ENCODE assay signal across 1 cellular context in genomic region chr4:2535386-2536192, GRCh38.
TF ChIP-seq lines count a peak whose summit lies in the region.

No MANE protein-coding gene starts in this region.

TF ChIP-seq in HepG2, 621 proteins besides CTCF, POLR2A, EP300 and RAD21 (continued from another document and continues in another):
- TF ChIP-seq, protein P1, sequence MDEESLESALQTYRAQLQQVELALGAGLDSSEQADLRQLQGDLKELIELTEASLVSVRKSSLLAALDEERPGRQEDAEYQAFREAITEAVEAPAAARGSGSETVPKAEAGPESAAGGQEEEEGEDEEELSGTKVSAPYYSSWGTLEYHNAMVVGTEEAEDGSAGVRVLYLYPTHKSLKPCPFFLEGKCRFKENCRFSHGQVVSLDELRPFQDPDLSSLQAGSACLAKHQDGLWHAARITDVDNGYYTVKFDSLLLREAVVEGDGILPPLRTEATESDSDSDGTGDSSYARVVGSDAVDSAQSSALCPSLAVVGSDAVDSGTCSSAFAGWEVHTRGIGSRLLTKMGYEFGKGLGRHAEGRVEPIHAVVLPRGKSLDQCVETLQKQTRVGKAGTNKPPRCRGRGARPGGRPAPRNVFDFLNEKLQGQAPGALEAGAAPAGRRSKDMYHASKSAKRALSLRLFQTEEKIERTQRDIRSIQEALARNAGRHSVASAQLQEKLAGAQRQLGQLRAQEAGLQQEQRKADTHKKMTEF (CRISPR knock-in tag; IDR thresholded peaks at IDR 0.05): peak; percentile 48
- TF ChIP-seq ZBTB4 (CRISPR knock-in tag; IDR thresholded peaks at IDR 0.05; ENCODE audit: borderline replicate concordance): 0 out of 2 replicates have a peak, but pooled peaks have one; percentile 15
- TF ChIP-seq ZNF432 (CRISPR knock-in tag; IDR thresholded peaks at IDR 0.05; ENCODE audit: borderline replicate concordance): no peak
- TF ChIP-seq ZNF710 (CRISPR knock-in tag; IDR thresholded peaks at IDR 0.05; ENCODE audit: borderline replicate concordance): no peak
- TF ChIP-seq ZNF225 (CRISPR knock-in tag; IDR thresholded peaks at IDR 0.05): no peak; the same call in 1 of the 2 replicates
- no peak for TF ChIP-seq ZNF580 (CRISPR knock-in tag; IDR thresholded peaks at IDR 0.05; ENCODE audit: borderline replicate concordance, low read depth)
- TF ChIP-seq, protein P2, sequence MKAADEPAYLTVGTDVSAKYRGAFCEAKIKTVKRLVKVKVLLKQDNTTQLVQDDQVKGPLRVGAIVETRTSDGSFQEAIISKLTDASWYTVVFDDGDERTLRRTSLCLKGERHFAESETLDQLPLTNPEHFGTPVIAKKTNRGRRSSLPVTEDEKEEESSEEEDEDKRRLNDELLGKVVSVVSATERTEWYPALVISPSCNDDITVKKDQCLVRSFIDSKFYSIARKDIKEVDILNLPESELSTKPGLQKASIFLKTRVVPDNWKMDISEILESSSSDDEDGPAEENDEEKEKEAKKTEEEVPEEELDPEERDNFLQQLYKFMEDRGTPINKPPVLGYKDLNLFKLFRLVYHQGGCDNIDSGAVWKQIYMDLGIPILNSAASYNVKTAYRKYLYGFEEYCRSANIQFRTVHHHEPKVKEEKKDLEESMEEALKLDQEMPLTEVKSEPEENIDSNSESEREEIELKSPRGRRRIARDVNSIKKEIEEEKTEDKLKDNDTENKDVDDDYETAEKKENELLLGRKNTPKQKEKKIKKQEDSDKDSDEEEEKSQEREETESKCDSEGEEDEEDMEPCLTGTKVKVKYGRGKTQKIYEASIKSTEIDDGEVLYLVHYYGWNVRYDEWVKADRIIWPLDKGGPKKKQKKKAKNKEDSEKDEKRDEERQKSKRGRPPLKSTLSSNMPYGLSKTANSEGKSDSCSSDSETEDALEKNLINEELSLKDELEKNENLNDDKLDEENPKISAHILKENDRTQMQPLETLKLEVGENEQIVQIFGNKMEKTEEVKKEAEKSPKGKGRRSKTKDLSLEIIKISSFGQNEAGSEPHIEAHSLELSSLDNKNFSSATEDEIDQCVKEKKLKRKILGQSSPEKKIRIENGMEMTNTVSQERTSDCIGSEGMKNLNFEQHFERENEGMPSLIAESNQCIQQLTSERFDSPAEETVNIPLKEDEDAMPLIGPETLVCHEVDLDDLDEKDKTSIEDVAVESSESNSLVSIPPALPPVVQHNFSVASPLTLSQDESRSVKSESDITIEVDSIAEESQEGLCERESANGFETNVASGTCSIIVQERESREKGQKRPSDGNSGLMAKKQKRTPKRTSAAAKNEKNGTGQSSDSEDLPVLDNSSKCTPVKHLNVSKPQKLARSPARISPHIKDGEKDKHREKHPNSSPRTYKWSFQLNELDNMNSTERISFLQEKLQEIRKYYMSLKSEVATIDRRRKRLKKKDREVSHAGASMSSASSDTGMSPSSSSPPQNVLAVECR (CRISPR knock-in tag; IDR thresholded peaks at IDR 0.05; ENCODE audit: borderline replicate concordance): peak; percentile 63; the same call in 1 of the 2 replicates
- TF ChIP-seq NFATC3 (CRISPR knock-in tag; IDR thresholded peaks at IDR 0.05): no peak
- TF ChIP-seq ZBTB49 (CRISPR knock-in tag; IDR thresholded peaks at IDR 0.05; ENCODE audit: borderline replicate concordance): no peak
- no peak for TF ChIP-seq ZNF749 (CRISPR knock-in tag; IDR thresholded peaks at IDR 0.05; ENCODE audit: borderline replicate concordance)
- TF ChIP-seq ZNF660 (CRISPR knock-in tag; IDR thresholded peaks at IDR 0.05; ENCODE audit: borderline replicate concordance, low read depth): no peak
- TF ChIP-seq MYNN (CRISPR knock-in tag; IDR thresholded peaks at IDR 0.05; ENCODE audit: low read depth): 0 out of 2 replicates have a peak, but pooled peaks have one; percentile 63
- no peak for TF ChIP-seq ZNF790 (CRISPR knock-in tag; IDR thresholded peaks at IDR 0.05; ENCODE audit: borderline replicate concordance)
- TF ChIP-seq MYPOP (CRISPR knock-in tag; IDR thresholded peaks at IDR 0.05): 0 out of 2 replicates have a peak, but pooled peaks have one; percentile 19
- TF ChIP-seq HCFC1 (IDR thresholded peaks at IDR 0.05; ENCODE audit: low read depth, low read length): no peak
- no peak for TF ChIP-seq U2AF2 (IDR thresholded peaks at IDR 0.05; ENCODE audit: low read depth, low read length)
- TF ChIP-seq MTF1 (CRISPR knock-in tag; IDR thresholded peaks at IDR 0.05): no peak
- TF ChIP-seq XRCC5 (optimal IDR thresholded peaks at IDR 0.05; ENCODE audit: low read length): no peak
- TF ChIP-seq RELA (CRISPR knock-in tag; IDR thresholded peaks at IDR 0.05): no peak
- TF ChIP-seq NBN (conservative IDR thresholded peaks at IDR 0.05): no peak
- TF ChIP-seq, protein P3, sequence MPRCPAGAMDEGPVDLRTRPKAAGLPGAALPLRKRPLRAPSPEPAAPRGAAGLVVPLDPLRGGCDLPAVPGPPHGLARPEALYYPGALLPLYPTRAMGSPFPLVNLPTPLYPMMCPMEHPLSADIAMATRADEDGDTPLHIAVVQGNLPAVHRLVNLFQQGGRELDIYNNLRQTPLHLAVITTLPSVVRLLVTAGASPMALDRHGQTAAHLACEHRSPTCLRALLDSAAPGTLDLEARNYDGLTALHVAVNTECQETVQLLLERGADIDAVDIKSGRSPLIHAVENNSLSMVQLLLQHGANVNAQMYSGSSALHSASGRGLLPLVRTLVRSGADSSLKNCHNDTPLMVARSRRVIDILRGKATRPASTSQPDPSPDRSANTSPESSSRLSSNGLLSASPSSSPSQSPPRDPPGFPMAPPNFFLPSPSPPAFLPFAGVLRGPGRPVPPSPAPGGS (CRISPR knock-in tag; IDR thresholded peaks at IDR 0.05): 0 out of 2 replicates have a peak, but pooled peaks have one; percentile 35
- no peak for TF ChIP-seq MAFG (CRISPR knock-in tag; IDR thresholded peaks at IDR 0.05)
- no peak for TF ChIP-seq HHEX (CRISPR knock-in tag; IDR thresholded peaks at IDR 0.05)
- TF ChIP-seq BRCA1 (CRISPR knock-in tag; IDR thresholded peaks at IDR 0.05): no peak
- TF ChIP-seq POLR2G (IDR thresholded peaks at IDR 0.05; ENCODE audit: low read depth, low read length): peak; percentile 62; the same call in 1 of the 2 replicates
- TF ChIP-seq, protein P4, sequence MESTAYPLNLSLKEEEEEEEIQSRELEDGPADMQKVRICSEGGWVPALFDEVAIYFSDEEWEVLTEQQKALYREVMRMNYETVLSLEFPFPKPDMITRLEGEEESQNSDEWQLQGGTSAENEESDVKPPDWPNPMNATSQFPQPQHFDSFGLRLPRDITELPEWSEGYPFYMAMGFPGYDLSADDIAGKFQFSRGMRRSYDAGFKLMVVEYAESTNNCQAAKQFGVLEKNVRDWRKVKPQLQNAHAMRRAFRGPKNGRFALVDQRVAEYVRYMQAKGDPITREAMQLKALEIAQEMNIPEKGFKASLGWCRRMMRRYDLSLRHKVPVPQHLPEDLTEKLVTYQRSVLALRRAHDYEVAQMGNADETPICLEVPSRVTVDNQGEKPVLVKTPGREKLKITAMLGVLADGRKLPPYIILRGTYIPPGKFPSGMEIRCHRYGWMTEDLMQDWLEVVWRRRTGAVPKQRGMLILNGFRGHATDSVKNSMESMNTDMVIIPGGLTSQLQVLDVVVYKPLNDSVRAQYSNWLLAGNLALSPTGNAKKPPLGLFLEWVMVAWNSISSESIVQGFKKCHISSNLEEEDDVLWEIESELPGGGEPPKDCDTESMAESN (CRISPR knock-in tag; conservative IDR thresholded peaks at IDR 0.05): peak; percentile 72
- TF ChIP-seq, protein P5, sequence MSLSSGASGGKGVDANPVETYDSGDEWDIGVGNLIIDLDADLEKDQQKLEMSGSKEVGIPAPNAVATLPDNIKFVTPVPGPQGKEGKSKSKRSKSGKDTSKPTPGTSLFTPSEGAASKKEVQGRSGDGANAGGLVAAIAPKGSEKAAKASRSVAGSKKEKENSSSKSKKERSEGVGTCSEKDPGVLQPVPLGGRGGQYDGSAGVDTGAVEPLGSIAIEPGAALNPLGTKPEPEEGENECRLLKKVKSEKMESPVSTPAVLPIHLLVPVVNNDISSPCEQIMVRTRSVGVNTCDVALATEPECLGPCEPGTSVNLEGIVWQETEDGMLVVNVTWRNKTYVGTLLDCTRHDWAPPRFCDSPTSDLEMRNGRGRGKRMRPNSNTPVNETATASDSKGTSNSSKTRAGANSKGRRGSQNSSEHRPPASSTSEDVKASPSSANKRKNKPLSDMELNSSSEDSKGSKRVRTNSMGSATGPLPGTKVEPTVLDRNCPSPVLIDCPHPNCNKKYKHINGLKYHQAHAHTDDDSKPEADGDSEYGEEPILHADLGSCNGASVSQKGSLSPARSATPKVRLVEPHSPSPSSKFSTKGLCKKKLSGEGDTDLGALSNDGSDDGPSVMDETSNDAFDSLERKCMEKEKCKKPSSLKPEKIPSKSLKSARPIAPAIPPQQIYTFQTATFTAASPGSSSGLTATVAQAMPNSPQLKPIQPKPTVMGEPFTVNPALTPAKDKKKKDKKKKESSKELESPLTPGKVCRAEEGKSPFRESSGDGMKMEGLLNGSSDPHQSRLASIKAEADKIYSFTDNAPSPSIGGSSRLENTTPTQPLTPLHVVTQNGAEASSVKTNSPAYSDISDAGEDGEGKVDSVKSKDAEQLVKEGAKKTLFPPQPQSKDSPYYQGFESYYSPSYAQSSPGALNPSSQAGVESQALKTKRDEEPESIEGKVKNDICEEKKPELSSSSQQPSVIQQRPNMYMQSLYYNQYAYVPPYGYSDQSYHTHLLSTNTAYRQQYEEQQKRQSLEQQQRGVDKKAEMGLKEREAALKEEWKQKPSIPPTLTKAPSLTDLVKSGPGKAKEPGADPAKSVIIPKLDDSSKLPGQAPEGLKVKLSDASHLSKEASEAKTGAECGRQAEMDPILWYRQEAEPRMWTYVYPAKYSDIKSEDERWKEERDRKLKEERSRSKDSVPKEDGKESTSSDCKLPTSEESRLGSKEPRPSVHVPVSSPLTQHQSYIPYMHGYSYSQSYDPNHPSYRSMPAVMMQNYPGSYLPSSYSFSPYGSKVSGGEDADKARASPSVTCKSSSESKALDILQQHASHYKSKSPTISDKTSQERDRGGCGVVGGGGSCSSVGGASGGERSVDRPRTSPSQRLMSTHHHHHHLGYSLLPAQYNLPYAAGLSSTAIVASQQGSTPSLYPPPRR (CRISPR knock-in tag; IDR thresholded peaks at IDR 0.05; ENCODE audit: borderline replicate concordance): no peak
- no peak for TF ChIP-seq NFE2 (CRISPR knock-in tag; IDR thresholded peaks at IDR 0.05)
- TF ChIP-seq ARNT (IDR thresholded peaks at IDR 0.05): no peak
- no peak for TF ChIP-seq ZFP41 (CRISPR knock-in tag; IDR thresholded peaks at IDR 0.05; ENCODE audit: borderline replicate concordance)
- peak; percentile 83 for TF ChIP-seq TAF1 (CRISPR knock-in tag; IDR thresholded peaks at IDR 0.05)
- no peak for TF ChIP-seq ZNF143 (CRISPR knock-in tag; IDR thresholded peaks at IDR 0.05)
